In the genomic region with DNA sequence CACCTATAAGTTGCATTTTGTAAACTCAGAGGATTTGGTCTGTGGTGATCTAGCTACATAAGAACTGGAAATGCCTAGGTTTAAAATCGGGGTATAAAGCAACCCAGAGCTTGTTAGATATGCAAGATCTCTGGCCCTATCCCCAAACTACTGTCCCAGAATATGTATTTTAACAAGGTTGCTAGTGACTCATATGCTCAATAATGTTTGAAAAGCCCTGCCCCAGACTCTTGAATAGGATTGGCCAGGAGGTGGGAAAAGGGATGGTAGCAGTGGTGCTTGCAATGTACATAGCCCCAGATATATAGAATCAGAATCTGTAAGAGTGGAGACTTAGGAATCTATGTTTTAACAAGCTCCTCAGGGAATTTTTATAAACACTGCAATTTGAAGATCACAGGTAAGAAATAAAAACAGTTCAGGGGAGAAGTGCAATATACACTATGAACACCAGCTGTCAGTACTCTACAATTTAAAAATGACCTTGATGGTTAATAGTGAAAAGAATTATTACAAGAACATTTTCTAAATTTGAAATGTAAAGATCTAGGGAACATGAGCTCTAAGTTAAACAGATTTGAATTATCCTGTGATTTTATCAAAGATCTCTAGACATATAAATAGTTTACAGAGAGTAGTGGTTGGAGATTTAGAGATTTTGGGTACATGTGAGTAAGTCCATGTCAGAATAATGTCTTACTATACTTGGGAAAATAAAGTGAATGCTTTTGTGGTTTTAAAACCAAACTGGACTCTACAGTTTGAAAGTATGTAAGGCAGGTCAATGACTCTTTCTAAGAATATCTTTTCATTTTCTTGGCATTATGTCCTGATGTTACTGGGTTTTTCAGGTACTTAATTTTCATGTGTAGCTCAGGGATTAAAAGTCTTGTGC, we compare ENCODE assay signal across 12 cellular contexts. TPM values are rescaled to one million over a fixed set of nuclear protein-coding genes. Genes with fewer than 3 reads are reported as not detected.
DNase-seq lines count a peak whose midpoint lies in the region; FAIRE-seq and TF ChIP-seq lines count a peak whose summit lies in the region.
"Had no signal": no experiment of that assay in that cellular context is flagged by ENCODE, and none has a peak within 500 bp of the region (broad histone marks: within the 10 kb centered on the region; RNA-seq: fewer than 3 reads in every experiment).

No MANE protein-coding gene starts in this region.

- peak; percentile 44 for TF ChIP-seq RAD21 in Ishikawa (IDR thresholded peaks at IDR 0.05; ENCODE audit: low read depth)

- no peak for TF ChIP-seq EP300 in Ishikawa (IDR thresholded peaks at IDR 0.05; ENCODE audit: borderline replicate concordance)

- DNase-seq in AG09309 (ENCODE audit: low read depth): no peak
- peak; percentile 38 for DNase-seq in astrocyte of the spinal cord (ENCODE audit: low read depth, low spot score)
- no peak for DNase-seq in kidney epithelial cell (ENCODE audit: low read depth)
- no peak for DNase-seq in G401 (ENCODE audit: low spot score)
- no peak for DNase-seq in frontal cortex (ENCODE audit: low spot score in 2 of 2)
- DNase-seq in NAMALWA (ENCODE audit: low spot score): no peak
- no peak for DNase-seq in activated CD4-positive, CD25-positive, alpha-beta regulatory T cell (lab: John Stamatoyannopoulos, UW)
- DNase-seq: activated naive CD8-positive, alpha-beta T cell treated with anti-CD3 and anti-CD28 coated beads, Interleukin-2, amount 10 ng/mL, durations not matched to agents 7 days and 5 days; NCI-H524 treated with DMSO at 0.1 percent for 48 hours; stimulated activated CD4-positive, alpha-beta T cell treated with anti-CD3 and anti-CD28 coated beads, Interleukin-2, amount 100 ng/mL, for 48 hours had no signal

- in situ Hi-C loops in astrocyte of the spinal cord (cut with HindIII; ENCODE audit: low sequenced_read_pairs) (no loop called here), G401 (cut with HindIII; ENCODE audit: low sequenced_read_pairs) (no loop called here)

- FAIRE-seq in frontal cortex (lab: Jason Lieb, UNC): no peak
- FAIRE-seq: GM18507 had no signal

- no peaks in the 10 kb centered on the region for H3K36me3 ChIP-seq in kidney epithelial cell (ENCODE audit: control insufficient read depth, insufficient read depth, low read length)

- H3K4me3 ChIP-seq in AG09309 (ENCODE audit: control insufficient read depth, low read depth, low read length) (no peak overlapping the region), astrocyte of the spinal cord (ENCODE audit: low read depth, low read length) (no peak overlapping the region), kidney epithelial cell (ENCODE audit: low read depth, low read length) (no peak overlapping the region)

- H3K27me3 ChIP-seq in kidney epithelial cell (ENCODE audit: control insufficient read depth, insufficient read depth, low read length): no peaks in the 10 kb centered on the region

- TF ChIP-seq CTCF in AG09309 (IDR thresholded peaks at IDR 0.05; ENCODE audit: control insufficient read depth, insufficient read depth, low read depth, low read length, missing control alignments) (peak; percentile 42), astrocyte of the spinal cord (IDR thresholded peaks at IDR 0.05; ENCODE audit: low read depth, low read length) (peak; percentile 54), kidney epithelial cell (IDR thresholded peaks at IDR 0.05; ENCODE audit: insufficient read depth, low read length, poor library complexity, severe bottlenecking) (peak; percentile 29)

TF ChIP-seq in Ishikawa, 13 proteins besides CTCF, POLR2A, EP300 and RAD21:
- TF ChIP-seq CREB1 (IDR thresholded peaks at IDR 0.05; ENCODE audit: low read depth) (no peak), NFIC (IDR thresholded peaks at IDR 0.05) (no peak), TAF1 (IDR thresholded peaks at IDR 0.05; ENCODE audit: low read depth) (no peak)

RNA-seq across cellular contexts. Expression of a gene that starts 7.7 kb away (rescaled TPM):
- total RNA-seq in kidney epithelial cell (118 and 139 TPM in 2 replicates), frontal cortex (147 TPM)
- total RNA-seq in G401 (2014; rRNA removed; shearing (Covaris generic)): 769 and 813 TPM in 2 replicates
